8 cellular contexts compared by ENCODE assay signal in the genomic region with DNA sequence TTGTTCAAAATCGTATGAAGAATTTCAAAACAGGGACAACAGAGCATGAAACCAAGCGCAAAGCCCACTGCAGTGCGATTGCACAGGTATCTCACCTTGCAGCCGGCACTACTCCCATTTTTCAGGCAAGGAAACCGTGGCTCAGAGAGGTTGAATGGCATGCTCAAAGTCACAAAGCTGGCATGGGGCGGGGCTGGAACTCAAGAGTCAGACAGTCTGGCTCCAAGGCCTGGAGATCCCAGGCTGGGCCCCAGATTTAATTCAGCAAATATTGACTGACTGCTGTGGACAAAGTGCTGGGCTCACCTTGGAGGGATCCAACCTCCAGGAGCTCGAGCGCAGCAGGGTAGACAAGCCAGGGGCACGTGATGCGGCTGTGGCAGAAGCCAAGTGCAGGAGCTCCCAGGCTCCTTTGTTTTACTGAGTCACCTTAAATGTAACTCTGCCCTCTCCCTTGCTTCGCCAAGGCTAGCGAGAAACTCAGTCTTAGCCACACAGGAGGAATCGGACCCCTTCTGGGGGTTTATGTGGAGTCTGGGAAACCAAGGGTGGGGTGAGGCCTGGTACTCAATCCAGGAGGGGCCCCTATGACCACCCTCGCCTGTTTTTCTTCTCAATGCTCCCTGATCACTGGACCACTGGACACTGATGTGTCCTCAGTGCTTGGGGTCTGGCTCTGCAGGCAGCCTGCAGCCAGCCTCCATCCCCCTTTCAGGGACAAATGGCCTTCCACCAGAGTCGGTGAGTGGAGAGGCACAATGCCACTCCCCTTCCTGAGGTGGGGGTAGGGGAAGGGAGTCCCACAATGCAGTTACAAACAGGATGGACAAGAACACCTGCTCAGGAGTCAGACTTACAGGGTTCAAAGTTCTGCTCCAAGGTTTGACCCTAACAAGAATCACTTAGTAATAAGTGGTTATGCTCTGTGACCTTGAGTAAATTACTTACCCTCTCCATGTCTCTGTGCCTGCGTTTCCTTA. TPM values are rescaled to one million over a fixed set of nuclear protein-coding genes. Genes with fewer than 3 reads are reported as not detected.
DNase-seq lines count a peak whose midpoint lies in the region; ATAC-seq and TF ChIP-seq lines count a peak whose summit lies in the region.

No MANE protein-coding gene starts in this region.

- intact Hi-C loops in heart right ventricle (cut with DNase I) (loop anchor here in 8 of 10 donors (2.0 to 10.0 kb wide), 3 partner anchors 60 to 412 kb away; no protein-coding TSS in a partner anchor), head of caudate nucleus (cut with DNase I) (loop anchor here (5.0 kb wide), 3 partner anchors 61 to 154 kb away; no protein-coding TSS in a partner anchor)

- peak overlapping the region; percentile 78 for H3K4me3 Mint-ChIP-seq in activated T-helper 17 cell treated with anti-CD3 and anti-CD28 coated beads, Interleukin-2, amount 50 U/mL, for 72 hours

- peaks cover 0 to 4% (median 0%) of the 10 kb centered on the region in 9 donors for H3K36me3 ChIP-seq in heart right ventricle
- no peaks in the 10 kb centered on the region for H3K36me3 ChIP-seq in right atrium auricular region

- H3K4me1 ChIP-seq in heart right ventricle: peaks cover 2 to 39% (median 30%) of the 10 kb centered on the region in 9 donors
- H3K4me1 ChIP-seq in right atrium auricular region: peaks cover 0 to 32% of the 10 kb centered on the region in 2 donors

- WGBS in heart right ventricle, 2 donors: 78 to 83% methylated on average over 16 of the region's 16 CpGs

- no peaks in the 10 kb centered on the region for H3K9me3 Mint-ChIP-seq in activated T-helper 17 cell treated with anti-CD3 and anti-CD28 coated beads, Interleukin-2, amount 50 U/mL, for 72 hours

- peaks cover 8% of the 10 kb centered on the region for H3K4me1 Mint-ChIP-seq in activated T-helper 17 cell treated with anti-CD3 and anti-CD28 coated beads, Interleukin-2, amount 50 U/mL, for 72 hours

- ATAC-seq in heart right ventricle (peak in 3 of 8 donors; percentile 4 to 25 (median 19)), left lobe of liver (peak; percentile 37)
- no peak for ATAC-seq in activated T-helper 17 cell treated with anti-CD3 and anti-CD28 coated beads, Interleukin-2, amount 50 U/mL, for 72 hours (replicated peaks)

- peaks cover 13% of the 10 kb centered on the region for H3K27me3 Mint-ChIP-seq in activated T-helper 17 cell treated with anti-CD3 and anti-CD28 coated beads, Interleukin-2, amount 50 U/mL, for 72 hours

- no peaks in the 10 kb centered on the region for H3K27me3 ChIP-seq in heart right ventricle
- H3K27me3 ChIP-seq in right atrium auricular region: no peaks in the 10 kb centered on the region

- no peak overlapping the region for H3K27ac Mint-ChIP-seq in activated T-helper 17 cell treated with anti-CD3 and anti-CD28 coated beads, Interleukin-2, amount 50 U/mL, for 72 hours

- DNase-seq in heart right ventricle (peak in 1 of 2 donors; percentile 31), right atrium auricular region (ENCODE audit: low spot score) (no peak), left lobe of liver (ENCODE audit: low spot score) (peak; percentile 75), head of caudate nucleus (no peak), NCI-H345 treated with DMSO at 0.1 percent for 48 hours (lab: John Stamatoyannopoulos, UW; ENCODE audit: unreplicated experiment) (no peak), activated gamma-delta T cell treated with Interleukin-2 at 50 U/mL for 16 hours (no peak)
- no peak for DNase-seq in activated CD4-positive, alpha-beta T cell treated with anti-CD3 and anti-CD28 coated beads, Interleukin-2, amount 50 U/mL, for 4 hours

- H3K9me3 ChIP-seq in heart right ventricle: no peaks in the 10 kb centered on the region
- no peaks in the 10 kb centered on the region for H3K9me3 ChIP-seq in right atrium auricular region

- no peak for TF ChIP-seq CTCF in heart right ventricle (IDR thresholded peaks at IDR 0.05)
- TF ChIP-seq CTCF in right atrium auricular region (IDR thresholded peaks at IDR 0.05): no peak

- H3K36me3 Mint-ChIP-seq in activated T-helper 17 cell treated with anti-CD3 and anti-CD28 coated beads, Interleukin-2, amount 50 U/mL, for 72 hours (ENCODE audit: low read depth): no peaks in the 10 kb centered on the region

- H3K27ac ChIP-seq in heart right ventricle (peak overlapping the region in 6 of 10 donors; percentile 50 to 88 (median 79)), right atrium auricular region (no peak overlapping the region)

- H3K4me3 ChIP-seq in heart right ventricle (peak overlapping the region in 3 of 10 donors; percentile 38 to 87 (median 65)), right atrium auricular region (no peak overlapping the region)

RNA-seq across cellular contexts. Expression of gene SPATA20, which starts 3.9 kb away (rescaled TPM):
- 10 to 100 TPM; 18.5 to 80.6 (median 63.3) TPM for total RNA-seq in heart right ventricle
- polyA plus RNA-seq in heart right ventricle: 10 to 100 TPM; 12.6 to 88.4 TPM
- total RNA-seq in right atrium auricular region: 10 to 100 TPM; 42.8 to 59.3 TPM
- total RNA-seq in activated T-helper 17 cell treated with anti-CD3 and anti-CD28 coated beads, Interleukin-2, amount 50 U/mL, for 72 hours: 10 to 100 TPM in 1 of 2 donors, 1 to 10 TPM in 1; 9.1 to 12.7 TPM
- 40.6 TPM for total RNA-seq in left lobe of liver

RNA-seq across cellular contexts. Expression of gene EPN3, which starts 10.6 kb away (rescaled TPM):
- total RNA-seq in heart right ventricle (10 to 100 TPM in 5 of 10 donors, 1 to 10 TPM in 5; 5.2 to 21.5 (median 10.1) TPM), right atrium auricular region (10 to 100 TPM in 1 of 2 donors, 1 to 10 TPM in 1; 4.5 to 13.3 TPM), left lobe of liver (0.35 TPM)
- polyA plus RNA-seq in heart right ventricle: 10 to 100 TPM in 1 of 2 donors, 1 to 10 TPM in 1; 3.0 to 18.9 TPM
- not detected for total RNA-seq in activated T-helper 17 cell treated with anti-CD3 and anti-CD28 coated beads, Interleukin-2, amount 50 U/mL, for 72 hours

RNA-seq across cellular contexts. Expression of gene CACNA1G, which starts 17.4 kb away (rescaled TPM):
- under 1 TPM; 0.14 to 0.46 (median 0.27) TPM for total RNA-seq in heart right ventricle
- under 1 TPM; 0.04 to 0.22 TPM for polyA plus RNA-seq in heart right ventricle
- total RNA-seq in right atrium auricular region: 1 to 10 TPM; 4.3 to 6.2 TPM
- total RNA-seq in activated T-helper 17 cell treated with anti-CD3 and anti-CD28 coated beads, Interleukin-2, amount 50 U/mL, for 72 hours: under 1 TPM in 1 of 2 donors, not detected in 1; 0.11 TPM
- total RNA-seq in left lobe of liver: 0.10 TPM

RNA-seq across cellular contexts. Expression of gene MYCBPAP, which starts 34.8 kb away (rescaled TPM):
- total RNA-seq in heart right ventricle: 1 to 10 TPM in 4 of 10 donors, under 1 TPM in 6; 0.19 to 1.6 (median 0.59) TPM
- under 1 TPM; 0.17 to 0.80 TPM for polyA plus RNA-seq in heart right ventricle
- total RNA-seq in right atrium auricular region: under 1 TPM; 0.16 to 0.19 TPM
- 1 to 10 TPM; 2.1 to 3.2 TPM for total RNA-seq in activated T-helper 17 cell treated with anti-CD3 and anti-CD28 coated beads, Interleukin-2, amount 50 U/mL, for 72 hours
- total RNA-seq in left lobe of liver: not detected

Comparison
In these comparisons a context has a peak if more than half of its experiments do, and no peak if none do; other contexts are left out.
1. H3K27ac ChIP-seq: peak in heart right ventricle (6 of 10); none in right atrium auricular region (0 of 2).